1 cellular context compared by ENCODE assay signal in genomic region chr12:53952335-53952694, GRCh38.
A peak's percentile ranks its signal among the peaks of the same experiment; 100 is the strongest.
TF ChIP-seq lines count a peak whose summit lies in the region.

No MANE protein-coding gene starts in this region.

TF ChIP-seq in HepG2, 621 proteins besides CTCF, POLR2A, EP300 and RAD21:
- TF ChIP-seq GPBP1L1 (CRISPR knock-in tag; IDR thresholded peaks at IDR 0.05) (no peak), STAG1 (CRISPR knock-in tag; IDR thresholded peaks at IDR 0.05) (peak; percentile 8; the same call in 1 of the 2 replicates), HNRNPLL (IDR thresholded peaks at IDR 0.05; ENCODE audit: low read depth, low read length, poor library complexity, severe bottlenecking) (peak; percentile 1)
TF ChIP-seq in HepG2: peak in this region for 2.
